In genomic region chr17:17681744-17682292, GRCh38 we compare ENCODE assay signal across 8 cellular contexts. TPM values are rescaled to one million over a fixed set of nuclear protein-coding genes. Genes with fewer than 3 reads are reported as not detected.
DNase-seq lines count a peak whose midpoint lies in the region; ATAC-seq and TF ChIP-seq lines count a peak whose summit lies in the region.

No MANE protein-coding gene starts in this region.

- TF ChIP-seq POLR2A in prostate gland (IDR thresholded peaks at IDR 0.05) = no peak

- peak overlapping the region; percentile 83 for H3K4me3 Mint-ChIP-seq in glutamatergic neuron (ENCODE audit: unreplicated experiment)

- H3K27me3 Mint-ChIP-seq in glutamatergic neuron (ENCODE audit: unreplicated experiment) = peaks cover 18% of the 10 kb centered on the region

- peak overlapping the region; percentile 99 for H3K27ac ChIP-seq in BLaER1
- H3K27ac ChIP-seq in prostate gland = peak overlapping the region; percentile 94 to 99

- H3K4me1 Mint-ChIP-seq in glutamatergic neuron (ENCODE audit: low read depth, unreplicated experiment) = peaks cover 19% of the 10 kb centered on the region

- H4K20me1 ChIP-seq in BLaER1 = peaks cover 36% of the 10 kb centered on the region

- no peaks in the 10 kb centered on the region for H3K36me3 Mint-ChIP-seq in glutamatergic neuron (ENCODE audit: unreplicated experiment)

- H3K9me3 Mint-ChIP-seq in glutamatergic neuron (ENCODE audit: unreplicated experiment) = peaks cover 8% of the 10 kb centered on the region

- H3K4me2 ChIP-seq in BLaER1 = peak overlapping the region; percentile 99

- ATAC-seq in GM19455 (IDR thresholded peaks at IDR 0.05; ENCODE audit: unreplicated experiment) = peak; percentile 16

- DNase-seq in M059J (ENCODE audit: low read depth) (peak; percentile 28), activated gamma-delta T cell (lab: John Stamatoyannopoulos, UW) (peak; percentile 34), glutamatergic neuron (peak; percentile 59), prostate gland (ENCODE audit: low spot score) (peak; percentile 39), SIG-M5 treated with dmso at 0.1 percent for 504 hours (lab: John Stamatoyannopoulos, UW; ENCODE audit: unreplicated experiment) (no peak), HuH-7.5 (ENCODE audit: low spot score) (no peak)

- H3K9ac ChIP-seq in BLaER1 = peak overlapping the region; percentile 98

- H3K27me3 ChIP-seq in BLaER1 = no peaks in the 10 kb centered on the region
- H3K27me3 ChIP-seq in prostate gland (replicated peaks; ENCODE audit: insufficient read depth) = no peaks in the 10 kb centered on the region

- TF ChIP-seq CTCF in glutamatergic neuron (IDR thresholded peaks at IDR 0.05; ENCODE audit: partially characterized antibody, unreplicated experiment) = no peak
- TF ChIP-seq CTCF in prostate gland (IDR thresholded peaks at IDR 0.05) = peak in 1 of 4 experiments; percentile 21

- intact Hi-C loops in prostate gland (cut with DNase I) = loop anchor here (1.0 to 5.0 kb wide), 4 partner anchors 93 to 355 kb away; partner anchors contain the start of genes ATPAF2 and GID4

- H3K27ac Mint-ChIP-seq in glutamatergic neuron (ENCODE audit: unreplicated experiment) = peak overlapping the region; percentile 87

- H3K4me1 ChIP-seq in BLaER1 = peaks cover 48% of the 10 kb centered on the region
- peaks cover 30% of the 10 kb centered on the region for H3K4me1 ChIP-seq in prostate gland (replicated peaks)

- H3K36me3 ChIP-seq in BLaER1 (peaks cover 6% of the 10 kb centered on the region; the same call in 1 of the 2 replicates), prostate gland (no peaks in the 10 kb centered on the region)

- WGBS in prostate gland = 1% methylated on average over 54 of the region's 68 CpGs

- peak overlapping the region; percentile 96 for H3K4me3 ChIP-seq in BLaER1
- peak overlapping the region; percentile 77 to 82 for H3K4me3 ChIP-seq in prostate gland

- H3K9me3 ChIP-seq in BLaER1 (no peaks in the 10 kb centered on the region), prostate gland (no peaks in the 10 kb centered on the region)

RNA-seq across cellular contexts. Expression of gene RAI1, which starts 0.6 kb away (rescaled TPM):
- 3.9 and 13.1 TPM in 2 replicates for total RNA-seq in M059J (2014; rRNA removed; shearing (Covaris generic))
- total RNA-seq in glutamatergic neuron (ENCODE audit: unreplicated experiment) (70.2 TPM), prostate gland (10 to 100 TPM; 69.2 to 71.0 TPM)

Comparison
In these comparisons a context has a peak if more than half of its experiments do, and no peak if none do; other contexts are left out.
1. DNase-seq: peak in M059J (single experiment), activated gamma-delta T cell (single experiment), glutamatergic neuron (single experiment) and prostate gland (single experiment); none in SIG-M5 treated with dmso at 0.1 percent for 504 hours (single experiment) and HuH-7.5 (single experiment).